30 cellular contexts compared by ENCODE assay signal in genomic region chr12:106019130-106019529, GRCh38.
"Had no signal": no experiment of that assay in that cellular context is flagged by ENCODE, and none has a peak within 500 bp of the region (broad histone marks: within the 10 kb centered on the region; RNA-seq: fewer than 3 reads in every experiment).

No MANE protein-coding gene starts in this region.

- H3K36me3 Mint-ChIP-seq: activated naive CD4-positive, alpha-beta T cell treated with anti-CD3 and anti-CD28 coated beads, Interleukin-2, amount 10 ng/mL, durations not matched to agents 7 days and 5 days; activated naive CD4-positive, alpha-beta T cell treated with anti-CD3 and anti-CD28 coated beads, Interleukin-2, amount 50 U/mL, for 72 hours; activated naive CD8-positive, alpha-beta T cell treated with anti-CD3 and anti-CD28 coated beads, Interleukin-2, amount 10 ng/mL, durations not matched to agents 7 days and 5 days; brain had no signal

- H3K36me3 ChIP-seq: ascending aorta, breast epithelium, gastroesophageal sphincter, heart right ventricle had no signal

- H3K4me3 ChIP-seq: ascending aorta, breast epithelium, coronary artery, dorsolateral prefrontal cortex, gastroesophageal sphincter, heart right ventricle had no signal

- H3K4me3 Mint-ChIP-seq: activated CD4-positive, alpha-beta memory T cell treated with anti-CD3 and anti-CD28 coated beads, Interleukin-2, amount 10 ng/mL, durations not matched to agents 7 days and 5 days; activated CD4-positive, alpha-beta T cell treated with anti-CD3 and anti-CD28 coated beads for 36 hours; activated CD4-positive, alpha-beta T cell treated with anti-CD3 and anti-CD28 coated beads, Interleukin-2, amount 10 ng/mL, durations not matched to agents 24 days and 14 days; activated naive CD4-positive, alpha-beta T cell treated with anti-CD3 and anti-CD28 coated beads, Interleukin-2, amount 10 ng/mL, durations not matched to agents 7 days and 5 days; activated naive CD8-positive, alpha-beta T cell treated with anti-CD3 and anti-CD28 coated beads, Interleukin-2, amount 10 ng/mL, durations not matched to agents 7 days and 5 days; activated T-cell treated with anti-CD3 and anti-CD28 coated beads, Interleukin-2, amount 50 U/mL, for 24 hours; activated T-cell treated with anti-CD3 and anti-CD28 coated beads, Interleukin-2, amount 50 U/mL, for 72 hours; brain; central memory CD8-positive, alpha-beta T cell; dendritic cell treated with granulocyte-macrophage colony-stimulating factor and Interleukin-4, amounts not matched to agents 40 ng/mL and 50 ng/mL, for 4 days; T-helper 17 cell; T-helper 2 cell treated with Interferon-gamma antibody and Interleukin-4, amounts not matched to agents 5 μg/mL and 100 μg/mL, for 36 hours had no signal

- H3K27me3 ChIP-seq: ascending aorta, breast epithelium, dorsolateral prefrontal cortex, gastroesophageal sphincter, heart right ventricle had no signal

- H3K4me1 ChIP-seq: breast epithelium, gastroesophageal sphincter had no signal

- H3K27me3 Mint-ChIP-seq: activated CD4-positive, alpha-beta memory T cell treated with anti-CD3 and anti-CD28 coated beads, Interleukin-2, amount 10 ng/mL, durations not matched to agents 7 days and 5 days; activated CD4-positive, alpha-beta T cell treated with anti-CD3 and anti-CD28 coated beads, Interleukin-2, amount 10 ng/mL, durations not matched to agents 24 days and 14 days; activated naive CD4-positive, alpha-beta T cell treated with anti-CD3 and anti-CD28 coated beads, Interleukin-2, amount 10 ng/mL, durations not matched to agents 7 days and 5 days; activated naive CD8-positive, alpha-beta T cell treated with anti-CD3 and anti-CD28 coated beads, Interleukin-2, amount 10 ng/mL, durations not matched to agents 7 days and 5 days had no signal

- DNase-seq: activated CD4-positive, alpha-beta memory T cell treated with anti-CD3 and anti-CD28 coated beads, Interleukin-2, amount 10 ng/mL, durations not matched to agents 7 days and 5 days; activated CD4-positive, alpha-beta T cell treated with anti-CD3 and anti-CD28 coated beads for 36 hours; activated CD4-positive, alpha-beta T cell treated with anti-CD3 and anti-CD28 coated beads, Interleukin-2, amount 10 ng/mL, durations not matched to agents 24 days and 14 days; activated CD4-positive, CD25-positive, alpha-beta regulatory T cell; activated CD4-positive, CD25-positive, alpha-beta regulatory T cell treated with anti-CD3 and anti-CD28 coated beads, Interleukin-2, amount 50 U/mL, for 72 hours; activated CD8-positive, alpha-beta memory T cell treated with anti-CD3 and anti-CD28 coated beads, Interleukin-2, amount 50 U/mL, for 48 hours; activated gamma-delta T cell; activated naive CD4-positive, alpha-beta T cell; activated naive CD4-positive, alpha-beta T cell treated with anti-CD3 and anti-CD28 coated beads, Interleukin-2, amount 10 ng/mL, durations not matched to agents 7 days and 5 days; activated naive CD8-positive, alpha-beta T cell treated with anti-CD3 and anti-CD28 coated beads, Interleukin-2, amount 10 ng/mL, durations not matched to agents 7 days and 5 days; activated T-cell treated with anti-CD3 and anti-CD28 coated beads for 4 hours; activated T-cell treated with anti-CD3 and anti-CD28 coated beads, Interleukin-2, amount 50 U/mL, for 24 hours; activated T-cell treated with anti-CD3 and anti-CD28 coated beads, Interleukin-2, amount 50 U/mL, for 72 hours; dorsolateral prefrontal cortex; effector memory CD4-positive, alpha-beta T cell; foreskin melanocyte; heart right ventricle; T-helper 1 cell; T-helper 17 cell; T1000 had no signal

- H3K4me1 Mint-ChIP-seq: activated CD4-positive, alpha-beta memory T cell treated with anti-CD3 and anti-CD28 coated beads, Interleukin-2, amount 10 ng/mL, durations not matched to agents 7 days and 5 days; activated CD4-positive, alpha-beta T cell treated with anti-CD3 and anti-CD28 coated beads for 36 hours; activated CD4-positive, alpha-beta T cell treated with anti-CD3 and anti-CD28 coated beads, Interleukin-2, amount 10 ng/mL, durations not matched to agents 24 days and 14 days; activated naive CD4-positive, alpha-beta T cell treated with anti-CD3 and anti-CD28 coated beads, Interleukin-2, amount 10 ng/mL, durations not matched to agents 7 days and 5 days; activated naive CD8-positive, alpha-beta T cell treated with anti-CD3 and anti-CD28 coated beads, Interleukin-2, amount 10 ng/mL, durations not matched to agents 7 days and 5 days; brain; central memory CD8-positive, alpha-beta T cell; T-helper 17 cell had no signal

- ATAC-seq: activated CD4-positive, alpha-beta T cell treated with anti-CD3 and anti-CD28 coated beads for 36 hours; activated naive CD4-positive, alpha-beta T cell treated with anti-CD3 and anti-CD28 coated beads, Interleukin-2, amount 50 U/mL, for 72 hours; activated T-cell treated with anti-CD3 and anti-CD28 coated beads, Interleukin-2, amount 50 U/mL, for 72 hours; gastroesophageal sphincter; heart right ventricle; T-helper 17 cell had no signal

- H3K27ac Mint-ChIP-seq: activated CD4-positive, alpha-beta memory T cell treated with anti-CD3 and anti-CD28 coated beads, Interleukin-2, amount 10 ng/mL, durations not matched to agents 7 days and 5 days; activated CD4-positive, alpha-beta T cell treated with anti-CD3 and anti-CD28 coated beads for 36 hours; activated CD4-positive, alpha-beta T cell treated with anti-CD3 and anti-CD28 coated beads, Interleukin-2, amount 10 ng/mL, durations not matched to agents 24 days and 14 days; activated naive CD4-positive, alpha-beta T cell treated with anti-CD3 and anti-CD28 coated beads, Interleukin-2, amount 10 ng/mL, durations not matched to agents 7 days and 5 days; activated naive CD4-positive, alpha-beta T cell treated with anti-CD3 and anti-CD28 coated beads, Interleukin-2, amount 50 U/mL, for 72 hours; activated naive CD8-positive, alpha-beta T cell treated with anti-CD3 and anti-CD28 coated beads, Interleukin-2, amount 10 ng/mL, durations not matched to agents 7 days and 5 days; activated T-cell treated with anti-CD3 and anti-CD28 coated beads, Interleukin-2, amount 50 U/mL, for 24 hours; activated T-cell treated with anti-CD3 and anti-CD28 coated beads, Interleukin-2, amount 50 U/mL, for 72 hours; brain; dendritic cell treated with granulocyte-macrophage colony-stimulating factor and Interleukin-4, amounts not matched to agents 40 ng/mL and 50 ng/mL, for 4 days; T-helper 17 cell; T-helper 2 cell treated with Interferon-gamma antibody and Interleukin-4, amounts not matched to agents 5 μg/mL and 100 μg/mL, for 36 hours had no signal

- H3K27ac ChIP-seq: breast epithelium, dorsolateral prefrontal cortex, epithelial cell of prostate, gastroesophageal sphincter, heart right ventricle had no signal
